ENCODE assay signal across 1 cellular context in the genomic region with DNA sequence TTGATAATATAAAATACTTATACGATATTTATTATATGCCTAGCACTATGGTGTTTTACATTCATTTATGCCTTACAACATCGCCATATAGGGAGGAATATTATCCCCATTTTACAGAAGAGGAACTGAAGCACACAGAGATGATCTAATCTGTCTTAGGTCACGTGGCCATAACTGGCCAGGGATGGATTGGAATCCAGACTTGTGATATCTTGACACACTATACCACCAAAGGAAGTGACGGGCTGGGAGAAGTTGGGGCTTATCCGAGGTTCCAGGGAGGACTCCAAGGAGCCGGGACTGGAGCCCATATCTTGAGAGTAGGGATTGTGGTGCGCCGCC.
TF ChIP-seq lines count a peak whose summit lies in the region.

No MANE protein-coding gene starts in this region.

TF ChIP-seq in WTC11, 78 proteins besides CTCF, POLR2A, EP300 and RAD21 (continued from another document):
- TF ChIP-seq, protein P1, sequence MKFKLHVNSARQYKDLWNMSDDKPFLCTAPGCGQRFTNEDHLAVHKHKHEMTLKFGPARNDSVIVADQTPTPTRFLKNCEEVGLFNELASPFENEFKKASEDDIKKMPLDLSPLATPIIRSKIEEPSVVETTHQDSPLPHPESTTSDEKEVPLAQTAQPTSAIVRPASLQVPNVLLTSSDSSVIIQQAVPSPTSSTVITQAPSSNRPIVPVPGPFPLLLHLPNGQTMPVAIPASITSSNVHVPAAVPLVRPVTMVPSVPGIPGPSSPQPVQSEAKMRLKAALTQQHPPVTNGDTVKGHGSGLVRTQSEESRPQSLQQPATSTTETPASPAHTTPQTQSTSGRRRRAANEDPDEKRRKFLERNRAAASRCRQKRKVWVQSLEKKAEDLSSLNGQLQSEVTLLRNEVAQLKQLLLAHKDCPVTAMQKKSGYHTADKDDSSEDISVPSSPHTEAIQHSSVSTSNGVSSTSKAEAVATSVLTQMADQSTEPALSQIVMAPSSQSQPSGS (CRISPR knock-in tag; IDR thresholded peaks at IDR 0.05; ENCODE audit: borderline replicate concordance, low read depth) = no peak
- TF ChIP-seq, protein P2, sequence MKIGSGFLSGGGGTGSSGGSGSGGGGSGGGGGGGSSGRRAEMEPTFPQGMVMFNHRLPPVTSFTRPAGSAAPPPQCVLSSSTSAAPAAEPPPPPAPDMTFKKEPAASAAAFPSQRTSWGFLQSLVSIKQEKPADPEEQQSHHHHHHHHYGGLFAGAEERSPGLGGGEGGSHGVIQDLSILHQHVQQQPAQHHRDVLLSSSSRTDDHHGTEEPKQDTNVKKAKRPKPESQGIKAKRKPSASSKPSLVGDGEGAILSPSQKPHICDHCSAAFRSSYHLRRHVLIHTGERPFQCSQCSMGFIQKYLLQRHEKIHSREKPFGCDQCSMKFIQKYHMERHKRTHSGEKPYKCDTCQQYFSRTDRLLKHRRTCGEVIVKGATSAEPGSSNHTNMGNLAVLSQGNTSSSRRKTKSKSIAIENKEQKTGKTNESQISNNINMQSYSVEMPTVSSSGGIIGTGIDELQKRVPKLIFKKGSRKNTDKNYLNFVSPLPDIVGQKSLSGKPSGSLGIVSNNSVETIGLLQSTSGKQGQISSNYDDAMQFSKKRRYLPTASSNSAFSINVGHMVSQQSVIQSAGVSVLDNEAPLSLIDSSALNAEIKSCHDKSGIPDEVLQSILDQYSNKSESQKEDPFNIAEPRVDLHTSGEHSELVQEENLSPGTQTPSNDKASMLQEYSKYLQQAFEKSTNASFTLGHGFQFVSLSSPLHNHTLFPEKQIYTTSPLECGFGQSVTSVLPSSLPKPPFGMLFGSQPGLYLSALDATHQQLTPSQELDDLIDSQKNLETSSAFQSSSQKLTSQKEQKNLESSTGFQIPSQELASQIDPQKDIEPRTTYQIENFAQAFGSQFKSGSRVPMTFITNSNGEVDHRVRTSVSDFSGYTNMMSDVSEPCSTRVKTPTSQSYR (CRISPR knock-in tag; IDR thresholded peaks at IDR 0.05) = no peak
- TF ChIP-seq HMGA2 (CRISPR knock-in tag; IDR thresholded peaks at IDR 0.05) = no peak
- TF ChIP-seq SMAD3 (CRISPR knock-in tag; IDR thresholded peaks at IDR 0.05; ENCODE audit: borderline replicate concordance) = no peak
- TF ChIP-seq ZNF425 (CRISPR knock-in tag; conservative IDR thresholded peaks at IDR 0.05) = no peak
- TF ChIP-seq, protein P3, sequence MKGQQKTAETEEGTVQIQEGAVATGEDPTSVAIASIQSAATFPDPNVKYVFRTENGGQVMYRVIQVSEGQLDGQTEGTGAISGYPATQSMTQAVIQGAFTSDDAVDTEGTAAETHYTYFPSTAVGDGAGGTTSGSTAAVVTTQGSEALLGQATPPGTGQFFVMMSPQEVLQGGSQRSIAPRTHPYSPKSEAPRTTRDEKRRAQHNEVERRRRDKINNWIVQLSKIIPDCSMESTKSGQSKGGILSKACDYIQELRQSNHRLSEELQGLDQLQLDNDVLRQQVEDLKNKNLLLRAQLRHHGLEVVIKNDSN (CRISPR knock-in tag; IDR thresholded peaks at IDR 0.05) = peak; percentile 32; the same call in 1 of the 2 replicates
- no peak for TF ChIP-seq CREB1 (CRISPR knock-in tag; IDR thresholded peaks at IDR 0.05)
- TF ChIP-seq, protein P4, sequence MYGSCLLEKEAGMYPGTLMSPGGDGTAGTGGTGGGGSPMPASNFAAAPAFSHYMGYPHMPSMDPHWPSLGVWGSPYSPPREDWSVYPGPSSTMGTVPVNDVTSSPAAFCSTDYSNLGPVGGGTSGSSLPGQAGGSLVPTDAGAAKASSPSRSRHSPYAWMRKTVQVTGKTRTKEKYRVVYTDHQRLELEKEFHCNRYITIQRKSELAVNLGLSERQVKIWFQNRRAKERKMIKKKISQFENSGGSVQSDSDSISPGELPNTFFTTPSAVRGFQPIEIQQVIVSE (CRISPR knock-in tag; IDR thresholded peaks at IDR 0.05; ENCODE audit: borderline replicate concordance) = no peak
- TF ChIP-seq ZNF423 (CRISPR knock-in tag; IDR thresholded peaks at IDR 0.05) = no peak
- no peak for TF ChIP-seq FOXJ3 (CRISPR knock-in tag; IDR thresholded peaks at IDR 0.05; ENCODE audit: borderline replicate concordance)
- no peak for TF ChIP-seq NR2C2 (CRISPR knock-in tag; IDR thresholded peaks at IDR 0.05)
